Comparison of ENCODE assay signal across 31 cellular contexts in genomic region chr17:16617481-16618060, GRCh38.
"Had no signal": no experiment of that assay in that cellular context is flagged by ENCODE, and none has a peak within 500 bp of the region (broad histone marks: within the 10 kb centered on the region; RNA-seq: fewer than 3 reads in every experiment).

No MANE protein-coding gene starts in this region.

- H3K4me1 ChIP-seq: adrenal gland, body of pancreas had no signal

- H3K27ac ChIP-seq: adrenal gland, body of pancreas, cardiac muscle cell, WERI-Rb-1 had no signal

- H3K4me3 ChIP-seq: adrenal gland, body of pancreas, cardiac muscle cell had no signal

- FAIRE-seq: TTC549 had no signal

- H3K27me3 ChIP-seq: adrenal gland, body of pancreas, cardiac muscle cell had no signal

- DNase-seq: activated CD4-positive, alpha-beta memory T cell treated with anti-CD3 and anti-CD28 coated beads, Interleukin-2, amount 10 ng/mL, durations not matched to agents 7 days and 5 days; activated CD4-positive, alpha-beta T cell treated with anti-CD3 and anti-CD28 coated beads for 1 hour; activated CD4-positive, alpha-beta T cell treated with anti-CD3 and anti-CD28 coated beads for 36 hours; activated CD4-positive, alpha-beta T cell treated with anti-CD3 and anti-CD28 coated beads for 48 hours; activated CD4-positive, alpha-beta T cell treated with anti-CD3 and anti-CD28 coated beads, Interleukin-2, amount 10 ng/mL, durations not matched to agents 7 days and 5 days; activated CD4-positive, alpha-beta T cell treated with anti-CD3 and anti-CD28 coated beads, Interleukin-2, amount 50 U/mL, for 48 hours; activated CD4-positive, CD25-positive, alpha-beta regulatory T cell; activated CD8-positive, alpha-beta memory T cell treated with anti-CD3 and anti-CD28 coated beads for 24 hours; activated CD8-positive, alpha-beta memory T cell treated with anti-CD3 and anti-CD28 coated beads, Interleukin-2, amount 10 ng/mL, durations not matched to agents 7 days and 5 days; activated CD8-positive, alpha-beta memory T cell treated with anti-CD3 and anti-CD28 coated beads, Interleukin-2, amount 50 U/mL, for 48 hours; activated CD8-positive, alpha-beta T cell treated with anti-CD3 and anti-CD28 coated beads, Interleukin-2, amount 10 ng/mL, durations not matched to agents 7 days and 5 days; activated effector memory CD4-positive, alpha-beta T cell treated with Interleukin-2 at 50 U/mL for 16 hours; activated gamma-delta T cell; activated naive CD4-positive, alpha-beta T cell treated with anti-CD3 and anti-CD28 coated beads, Interleukin-2, amount 10 ng/mL, durations not matched to agents 7 days and 5 days; activated naive CD4-positive, alpha-beta T cell treated with Interleukin-2 at 50 U/mL for 16 hours; activated naive CD8-positive, alpha-beta T cell treated with anti-CD3 and anti-CD28 coated beads, Interleukin-2, amount 10 ng/mL, durations not matched to agents 7 days and 5 days; activated naive CD8-positive, alpha-beta T cell treated with anti-CD3 and anti-CD28 coated beads, Interleukin-2, amount 50 U/mL, for 24 hours; activated T-cell treated with anti-CD3 and anti-CD28 coated beads, Interleukin-2, amount 50 U/mL, for 24 hours; activated T-cell treated with anti-CD3 and anti-CD28 coated beads, Interleukin-2, amount 50 U/mL, for 48 hours; adrenal gland; amniotic stem cell; aorta; body of pancreas; caudate nucleus; cerebellar nuclear complex; T-helper 1 cell; T-helper 2 cell; T-helper 9 cell; WERI-Rb-1 had no signal

- H3K36me3 ChIP-seq: adrenal gland, cardiac muscle cell, WERI-Rb-1 had no signal
